8 cellular contexts compared by ENCODE assay signal in genomic region chr18:77124452-77124922, GRCh38. TPM values are rescaled to one million over a fixed set of nuclear protein-coding genes. Genes with fewer than 3 reads are reported as not detected.
DNase-seq lines count a peak whose midpoint lies in the region; ATAC-seq and TF ChIP-seq lines count a peak whose summit lies in the region.

No MANE protein-coding gene starts in this region.

- H2BK5ac ChIP-seq in mesendoderm (ENCODE audit: low read length) = no peak overlapping the region

- H3K56ac ChIP-seq in mesendoderm (ENCODE audit: low read length) = peak overlapping the region; percentile 56

- H3K36me3 ChIP-seq in mesendoderm (ENCODE audit: control insufficient read depth, insufficient read depth, low read length) = no peaks in the 10 kb centered on the region

- no peak overlapping the region for H3K4me2 ChIP-seq in mesendoderm (ENCODE audit: low read length)

- intact Hi-C loops in Calu3 (cut with micrococcal nuclease; ENCODE audit: unreplicated experiment) = no loop called here

- H3K4me1 ChIP-seq in mesendoderm (ENCODE audit: control insufficient read depth, low read depth, low read length) = peaks cover 4% of the 10 kb centered on the region

- peak; percentile 70 for DNase-seq in Calu3
- peak; percentile 60 for DNase-seq in activated CD4-positive, alpha-beta T cell treated with anti-CD3 and anti-CD28 coated beads, Interleukin-2, amount 10 ng/mL, durations not matched to agents 7 days and 5 days
- DNase-seq in mesendoderm = peak; percentile 59
- no peak for DNase-seq in foreskin melanocyte
- DNase-seq in iPS-NIHi7 (ENCODE audit: extremely low spot score) = no peak
- DNase-seq in cortex of kidney (lab: John Stamatoyannopoulos, UW) = no peak

- H2AK5ac ChIP-seq in mesendoderm (ENCODE audit: low read length) = no peak overlapping the region

- no TSS peak for BruUV-seq in Calu3 (replicated peaks; lab: Mats Ljungman, UMichigan)

- peak overlapping the region; percentile 85 for H3K4ac ChIP-seq in mesendoderm (ENCODE audit: low read depth, low read length)

- H3K18ac ChIP-seq in mesendoderm (ENCODE audit: low read length) = peak overlapping the region; percentile 99

- peaks cover 70% of the 10 kb centered on the region for H3K36me3 Mint-ChIP-seq in Calu3 (ENCODE audit: insufficient read depth, unreplicated experiment)
- H3K36me3 Mint-ChIP-seq in activated CD4-positive, alpha-beta T cell treated with anti-CD3 and anti-CD28 coated beads, Interleukin-2, amount 10 ng/mL, durations not matched to agents 7 days and 5 days (ENCODE audit: low read depth) = peaks cover 66% of the 10 kb centered on the region

- H3K27ac Mint-ChIP-seq in Calu3 (ENCODE audit: unreplicated experiment) = peak overlapping the region; percentile 72
- peak overlapping the region; percentile 85 for H3K27ac Mint-ChIP-seq in activated CD4-positive, alpha-beta T cell treated with anti-CD3 and anti-CD28 coated beads, Interleukin-2, amount 10 ng/mL, durations not matched to agents 7 days and 5 days

- H2BK15ac ChIP-seq in mesendoderm (replicated peaks; ENCODE audit: low read depth) = peak overlapping the region; percentile 27

- H3K4me3 ChIP-seq in mesendoderm (ENCODE audit: low read length) = no peak overlapping the region

- H3K9ac ChIP-seq in mesendoderm (ENCODE audit: low read length) = peak overlapping the region; percentile 6

- H3K79me1 ChIP-seq in mesendoderm (ENCODE audit: low read length) = no peaks in the 10 kb centered on the region

- peaks cover 87% of the 10 kb centered on the region for H3K4me1 Mint-ChIP-seq in Calu3 (ENCODE audit: low read depth, unreplicated experiment)
- H3K4me1 Mint-ChIP-seq in activated CD4-positive, alpha-beta T cell treated with anti-CD3 and anti-CD28 coated beads, Interleukin-2, amount 10 ng/mL, durations not matched to agents 7 days and 5 days = peaks cover 94% of the 10 kb centered on the region

- peak overlapping the region; percentile 63 for H2BK120ac ChIP-seq in mesendoderm (ENCODE audit: low read depth, low read length)

- H3K27ac ChIP-seq in mesendoderm (ENCODE audit: low read depth, low read length) = peak overlapping the region; percentile 53

- H3K79me2 ChIP-seq in mesendoderm (ENCODE audit: control insufficient read depth, insufficient read depth, low read length) = no peaks in the 10 kb centered on the region

- H4K8ac ChIP-seq in mesendoderm (ENCODE audit: low read depth, low read length) = no peak overlapping the region

- no peaks in the 10 kb centered on the region for H3K27me3 Mint-ChIP-seq in Calu3 (ENCODE audit: unreplicated experiment)
- no peaks in the 10 kb centered on the region for H3K27me3 Mint-ChIP-seq in activated CD4-positive, alpha-beta T cell treated with anti-CD3 and anti-CD28 coated beads, Interleukin-2, amount 10 ng/mL, durations not matched to agents 7 days and 5 days

- H3K9me3 Mint-ChIP-seq in Calu3 (ENCODE audit: low read depth, unreplicated experiment) = no peaks in the 10 kb centered on the region
- H3K9me3 Mint-ChIP-seq in activated CD4-positive, alpha-beta T cell treated with anti-CD3 and anti-CD28 coated beads, Interleukin-2, amount 10 ng/mL, durations not matched to agents 7 days and 5 days = no peaks in the 10 kb centered on the region

- TF ChIP-seq CTCF in Calu3 (IDR thresholded peaks at IDR 0.05; ENCODE audit: unreplicated experiment) = no peak

- POLR2A ChIA-PET in activated CD4-positive, alpha-beta T cell treated with anti-CD3 and anti-CD28 coated beads, Interleukin-2, amount 10 ng/mL, durations not matched to agents 7 days and 5 days (lab: Charles Lee) = interaction anchor here (0.5 to 1.0 kb wide), 2 partner anchors 10 to 57 kb away, joined by 3 read pairs; no protein-coding TSS in a partner anchor

- ATAC-seq in GM19467 (IDR thresholded peaks at IDR 0.05; ENCODE audit: unreplicated experiment) (peak; percentile 52), HG03457 (IDR thresholded peaks at IDR 0.05; ENCODE audit: unreplicated experiment) (peak; percentile 49)

- CTCF ChIA-PET in Calu3 (lab: Charles Lee) = interaction anchor here (0.8 to 4.9 kb wide), 7 partner anchors 7 to 87 kb away, joined by 3 to 29 read pairs (median 4); partner anchors contain the start of gene MBP
- CTCF ChIA-PET in activated CD4-positive, alpha-beta T cell treated with anti-CD3 and anti-CD28 coated beads, Interleukin-2, amount 10 ng/mL, durations not matched to agents 7 days and 5 days (lab: Charles Lee) = interaction anchor here (0.6 to 4.0 kb wide), 6 partner anchors 10 to 57 kb away, joined by 3 to 34 read pairs (median 4); no protein-coding TSS in a partner anchor

- no peak overlapping the region for H4K5ac ChIP-seq in mesendoderm (ENCODE audit: low read length)

- no peak overlapping the region for H3K23ac ChIP-seq in mesendoderm (ENCODE audit: low read length)

- H3K4me3 Mint-ChIP-seq in Calu3 (ENCODE audit: low read depth, unreplicated experiment) = peak overlapping the region; percentile 46
- H3K4me3 Mint-ChIP-seq in activated CD4-positive, alpha-beta T cell treated with anti-CD3 and anti-CD28 coated beads, Interleukin-2, amount 10 ng/mL, durations not matched to agents 7 days and 5 days = peak overlapping the region; percentile 56

- no CpG with 5 or more reads among the region's 9 CpGs for WGBS in mesendoderm (ENCODE audit: extremely low coverage, insufficient coverage, low lambda C conversion rate)

- no peaks in the 10 kb centered on the region for H3K27me3 ChIP-seq in mesendoderm (ENCODE audit: insufficient read depth, low read length, poor library complexity)

RNA-seq across cellular contexts. Expression of gene MBP, which starts 8.1 kb away (rescaled TPM):
- 221 and 257 TPM in 2 replicates for total RNA-seq in Calu3 (2022)
- total RNA-seq in activated CD4-positive, alpha-beta T cell treated with anti-CD3 and anti-CD28 coated beads, Interleukin-2, amount 10 ng/mL, durations not matched to agents 7 days and 5 days = 100 to 1,000 TPM; 111 to 133 TPM
- 5.9 TPM for polyA plus RNA-seq in mesendoderm (2013, experiment 1 of 2)
- polyA plus RNA-seq in mesendoderm (2013, experiment 2 of 2) = 6.3 TPM

Comparison
In these comparisons a context has a peak if more than half of its experiments do, and no peak if none do; other contexts are left out.
1. DNase-seq: peak in Calu3 (single experiment), activated CD4-positive, alpha-beta T cell treated with anti-CD3 and anti-CD28 coated beads, Interleukin-2, amount 10 ng/mL, durations not matched to agents 7 days and 5 days (single experiment) and mesendoderm (single experiment); none in foreskin melanocyte (single experiment), iPS-NIHi7 (single experiment) and cortex of kidney (single experiment).